ENCODE assay signal across 1 cellular context in genomic region chr6:14742680-14743079, GRCh38.
TF ChIP-seq lines count a peak whose summit lies in the region.

No MANE protein-coding gene starts in this region.

TF ChIP-seq in IMR-90, 13 proteins besides CTCF, POLR2A, EP300 and RAD21 (continued from another document):
- TF ChIP-seq USF2 (IDR thresholded peaks at IDR 0.05; ENCODE audit: low read depth, low read length) (no peak), CEBPB (IDR thresholded peaks at IDR 0.05; ENCODE audit: low read depth, low read length) (no peak), BHLHE40 (IDR thresholded peaks at IDR 0.05; ENCODE audit: low read depth, low read length) (no peak), ELK1 (IDR thresholded peaks at IDR 0.05; ENCODE audit: borderline replicate concordance, low read depth, low read length) (no peak), CHD1 (IDR thresholded peaks at IDR 0.05; ENCODE audit: low read depth, low read length) (no peak), SMC3 (IDR thresholded peaks at IDR 0.05; ENCODE audit: low read depth, low read length) (no peak), NFE2L2 (IDR thresholded peaks at IDR 0.05; ENCODE audit: low read depth, low read length) (no peak), MXI1 (IDR thresholded peaks at IDR 0.05; ENCODE audit: borderline replicate concordance, low read depth, low read length) (no peak), RFX5 (IDR thresholded peaks at IDR 0.05; ENCODE audit: low read depth, low read length) (no peak), RCOR1 (IDR thresholded peaks at IDR 0.05; ENCODE audit: insufficient replicate concordance, low read length) (no peak), MAFK (IDR thresholded peaks at IDR 0.05; ENCODE audit: low read depth, low read length) (no peak), FOS (IDR thresholded peaks at IDR 0.05; ENCODE audit: low read depth, low read length) (no peak)
TF ChIP-seq in IMR-90: peak in this region for 0.
